ENCODE assay signal across 18 cellular contexts in genomic region chr21:33839167-33839716, GRCh38.
A peak's percentile ranks its signal among the peaks of the same experiment; 100 is the strongest.
DNase-seq lines count a peak whose midpoint lies in the region; ATAC-seq and TF ChIP-seq lines count a peak whose summit lies in the region.
"Had no signal": no experiment of that assay in that cellular context is flagged by ENCODE, and none has a peak within 500 bp of the region (broad histone marks: within the 10 kb centered on the region; RNA-seq: fewer than 3 reads in every experiment).

No MANE protein-coding gene starts in this region.

- no peak overlapping the region for H2BK20ac ChIP-seq in H9 (ENCODE audit: low read depth, low read length, poor library complexity, severe bottlenecking)

- H3K79me2 ChIP-seq in H9 (ENCODE audit: insufficient read depth, low read length): no peaks in the 10 kb centered on the region

- H3K4me2 ChIP-seq in H9 (ENCODE audit: insufficient read depth, insufficient read length, low read length): no peak overlapping the region
- H3K4me2 ChIP-seq: BLaER1 had no signal

- no peak overlapping the region for H3K4me3 ChIP-seq in esophagus squamous epithelium
- H3K4me3 ChIP-seq: BLaER1, SJSA1 had no signal

- H3K27me3 ChIP-seq in H9 (ENCODE audit: insufficient read depth, low read length) (no peaks in the 10 kb centered on the region), esophagus squamous epithelium (no peaks in the 10 kb centered on the region)
- H3K27me3 ChIP-seq: BLaER1, SJSA1 had no signal

- no peak overlapping the region for H4K91ac ChIP-seq in H9 (ENCODE audit: insufficient read length, low read depth, low read length)

- no peak overlapping the region for H4K8ac ChIP-seq in H9 (replicated peaks; ENCODE audit: insufficient read length, low read depth, low read length)

- TF ChIP-seq CTCF in H9 (conservative IDR thresholded peaks at IDR 0.05) (no peak), endothelial cell (IDR thresholded peaks at IDR 0.05; ENCODE audit: unreplicated experiment) (no peak), esophagus squamous epithelium (IDR thresholded peaks at IDR 0.05) (no peak)

- H3K27me3 Mint-ChIP-seq in H9 (ENCODE audit: low read depth) (no peaks in the 10 kb centered on the region), endothelial cell (ENCODE audit: unreplicated experiment) (no peaks in the 10 kb centered on the region)

- H3K27ac Mint-ChIP-seq in H9 (no peak overlapping the region; a peak in 1 of 7 replicates), endothelial cell (ENCODE audit: unreplicated experiment) (no peak overlapping the region)
- H3K27ac Mint-ChIP-seq: CD8-positive, alpha-beta T cell had no signal

- H3K4ac ChIP-seq in H9 (ENCODE audit: low read depth, low read length): no peak overlapping the region

- H3K4me3 Mint-ChIP-seq in H9: no peak overlapping the region
- peak overlapping the region; percentile 43 for H3K4me3 Mint-ChIP-seq in endothelial cell (ENCODE audit: unreplicated experiment)
- H3K4me3 Mint-ChIP-seq: CD8-positive, alpha-beta T cell had no signal

- DNase-seq in H9 (peak; percentile 67), SW480 (ENCODE audit: low spot score) (peak; percentile 9), endothelial cell (ENCODE audit: low spot score) (no peak), posterior vena cava (ENCODE audit: low spot score) (peak; percentile 73), esophagus squamous epithelium (lab: John Stamatoyannopoulos, UW) (no peak), superior temporal gyrus (ENCODE audit: extremely low spot score) (no peak), C1 segment of cervical spinal cord (lab: John Stamatoyannopoulos, UW) (no peak)
- DNase-seq: Calu3; CD8-positive, alpha-beta T cell; DMS53; KG1; NCI-H187; NCI-H2107; NCI-H526 had no signal

- H3T11ph ChIP-seq in H9 (ENCODE audit: low read length): no peak overlapping the region

- no CpG with 5 or more reads among the region's 5 CpGs for WGBS in H9 (ENCODE audit: extremely low coverage, insufficient read length, low lambda C conversion rate)
- WGBS in esophagus squamous epithelium, 2 donors: 71 to 82% methylated on average over 5 of the region's 5 CpGs

- H3K79me1 ChIP-seq in H9 (ENCODE audit: insufficient read depth, low read depth, low read length, poor library complexity, severe bottlenecking): no peaks in the 10 kb centered on the region

- no peak overlapping the region for H4K5ac ChIP-seq in H9 (ENCODE audit: insufficient read length, low read depth, low read length)

- TF ChIP-seq POLR2A in esophagus squamous epithelium (IDR thresholded peaks at IDR 0.05): no peak

- H3K18ac ChIP-seq in H9 (ENCODE audit: insufficient read length, low read depth, low read length): no peak overlapping the region

- no peak overlapping the region for H3K56ac ChIP-seq in H9 (ENCODE audit: insufficient read length, low read depth, low read length)

- no peak overlapping the region for H3K23ac ChIP-seq in H9 (ENCODE audit: insufficient read length, low read depth, low read length)

- no peak overlapping the region for H2BK12ac ChIP-seq in H9 (ENCODE audit: insufficient read length, low read depth, low read length)

- H2AK5ac ChIP-seq in H9 (ENCODE audit: insufficient read length, low read length): no peak overlapping the region

- H2AFZ ChIP-seq in H9 (ENCODE audit: low read length): no peak overlapping the region

- no peaks in the 10 kb centered on the region for H3K23me2 ChIP-seq in H9 (ENCODE audit: insufficient read length, low read depth, low read length, poor library complexity, severe bottlenecking)

- H3K4me1 ChIP-seq in H9 (ENCODE audit: insufficient read depth, low read length): no peaks in the 10 kb centered on the region
- H3K4me1 ChIP-seq in esophagus squamous epithelium: peaks cover 9 to 23% (median 10%) of the 10 kb centered on the region in 3 donors
- H3K4me1 ChIP-seq: BLaER1 had no signal

- H3K9me3 ChIP-seq in H9 (ENCODE audit: control insufficient read depth, low read depth, low read length) (no peaks in the 10 kb centered on the region), esophagus squamous epithelium (no peaks in the 10 kb centered on the region)
- H3K9me3 ChIP-seq: BLaER1, SJSA1 had no signal

- H3K36me3 Mint-ChIP-seq in H9 (ENCODE audit: insufficient read depth in 1 of 3, low read depth in 3 of 3) (peaks cover 32 to 55% (median 51%) of the 10 kb centered on the region in 3 experiments; a peak in 6 of 7 replicates), endothelial cell (ENCODE audit: low read depth, unreplicated experiment) (peaks cover 35% of the 10 kb centered on the region)
- H3K36me3 Mint-ChIP-seq: CD8-positive, alpha-beta T cell had no signal

- no peak overlapping the region for H2BK5ac ChIP-seq in H9 (ENCODE audit: insufficient read length, low read length)

- H2BK120ac ChIP-seq in H9 (ENCODE audit: low read depth, low read length, poor library complexity, severe bottlenecking): no peak overlapping the region

- H3K9ac ChIP-seq in H9 (ENCODE audit: extremely low read depth, insufficient read length, low read length): no peak overlapping the region
- H3K9ac ChIP-seq: BLaER1 had no signal

- no peaks in the 10 kb centered on the region for H3K9me3 Mint-ChIP-seq in H9
- no peaks in the 10 kb centered on the region for H3K9me3 Mint-ChIP-seq in endothelial cell (ENCODE audit: unreplicated experiment)
- H3K9me3 Mint-ChIP-seq: CD8-positive, alpha-beta T cell had no signal

- no peak overlapping the region for H3K27ac ChIP-seq in H9 (ENCODE audit: insufficient read length, low read depth, low read length)
- H3K27ac ChIP-seq in esophagus squamous epithelium: no peak overlapping the region
- H3K27ac ChIP-seq: BLaER1, SJSA1 had no signal

- ATAC-seq in HG03039 (IDR thresholded peaks at IDR 0.05; ENCODE audit: unreplicated experiment): no peak
- ATAC-seq: CD8-positive, alpha-beta T cell; Panc1 had no signal

- intact Hi-C loops in posterior vena cava (cut with DNase I) (no loop called here), esophagus squamous epithelium (cut with DNase I) (no loop called here)

- no peaks in the 10 kb centered on the region for H4K20me1 ChIP-seq in H9 (ENCODE audit: control insufficient read depth, insufficient read depth, insufficient read length)
- H4K20me1 ChIP-seq: BLaER1 had no signal

- peaks cover 0 to 48% (median 0%) of the 10 kb centered on the region in 3 donors for H3K36me3 ChIP-seq in esophagus squamous epithelium

- no peak overlapping the region for H2BK15ac ChIP-seq in H9 (ENCODE audit: low read depth, low read length)

- H3K4me1 Mint-ChIP-seq in H9: peaks cover 6 to 10% of the 10 kb centered on the region in 2 experiments
- peaks cover 8% of the 10 kb centered on the region for H3K4me1 Mint-ChIP-seq in endothelial cell (ENCODE audit: unreplicated experiment)

- H3K14ac ChIP-seq in H9 (ENCODE audit: insufficient read depth, low read length): no peak overlapping the region

Comparison
In these comparisons a context has a peak if more than half of its experiments do, and no peak if none do; other contexts are left out.
1. DNase-seq: peak in H9 (single experiment), SW480 (single experiment) and posterior vena cava (single experiment); none in endothelial cell (single experiment), esophagus squamous epithelium (single experiment), superior temporal gyrus (single experiment) and C1 segment of cervical spinal cord (0 of 14).